Comparison of ENCODE assay signal across 1 cellular context in genomic region chr17:41539071-41539492, GRCh38.
TF ChIP-seq lines count a peak whose summit lies in the region.

No MANE protein-coding gene starts in this region.

TF ChIP-seq in GM23338, 12 proteins besides CTCF, POLR2A, EP300 and RAD21:
- TF ChIP-seq STAT1 (IDR thresholded peaks at IDR 0.05; ENCODE audit: unreplicated experiment) (no peak), JUNB (IDR thresholded peaks at IDR 0.05; ENCODE audit: unreplicated experiment) (no peak), REST (IDR thresholded peaks at IDR 0.05; ENCODE audit: unreplicated experiment) (no peak), ZNF114 (CRISPR knock-in tag; IDR thresholded peaks at IDR 0.05) (no peak), CREB1 (CRISPR knock-in tag; IDR thresholded peaks at IDR 0.05; ENCODE audit: low read depth) (no peak)
